In genomic region chr7:141563956-141564623, GRCh38 we compare ENCODE assay signal across 9 cellular contexts. TPM values are rescaled to one million over a fixed set of nuclear protein-coding genes. Genes with fewer than 3 reads are reported as not detected.
A peak's percentile ranks its signal among the peaks of the same experiment; 100 is the strongest.
DNase-seq lines count a peak whose midpoint lies in the region; ATAC-seq and TF ChIP-seq lines count a peak whose summit lies in the region.
"Had no signal": no experiment of that assay in that cellular context is flagged by ENCODE, and none has a peak within 500 bp of the region (broad histone marks: within the 10 kb centered on the region; RNA-seq: fewer than 3 reads in every experiment).

No MANE protein-coding gene starts in this region.

- peak; percentile 12 for DNase-seq in DMS53 (lab: John Stamatoyannopoulos, UW)
- DNase-seq in DMS53 treated with DMSO at 0.1 percent for 48 hours (lab: John Stamatoyannopoulos, UW; ENCODE audit: unreplicated experiment), result no peak
- DNase-seq in RPMI8226, result peak; percentile 13
- DNase-seq in natural killer cell, result no peak
- DNase-seq in breast epithelium (ENCODE audit: low spot score in 2 of 2), result no peak
- no peak for DNase-seq in NCI-H1092 treated with DMSO at 0.1 percent for 48 hours (lab: John Stamatoyannopoulos, UW)

- no peak for TF ChIP-seq CTCF in HEK293 (tag by site-specific recombination; IDR thresholded peaks at IDR 0.05)
- no peak for TF ChIP-seq CTCF in natural killer cell (IDR thresholded peaks at IDR 0.05)
- TF ChIP-seq CTCF in breast epithelium (IDR thresholded peaks at IDR 0.05), result no peak

- TF ChIP-seq POLR2A in breast epithelium (IDR thresholded peaks at IDR 0.05), result no peak

- POLR2A ChIA-PET in HEK293 (lab: Yijun Ruan, JAX), result no interaction called here

- H3K4me1 Mint-ChIP-seq in natural killer cell, result peaks cover 63 to 67% of the 10 kb centered on the region in 2 donors

- H3K27me3 ChIP-seq in breast epithelium, result no peaks in the 10 kb centered on the region

- peaks cover 5 to 81% of the 10 kb centered on the region in 2 experiments for H3K36me3 ChIP-seq in HEK293 (ENCODE audit: control insufficient read depth in 2 of 2, insufficient read depth in 1 of 2, low read length in 2 of 2)
- H3K36me3 ChIP-seq in breast epithelium, result no peaks in the 10 kb centered on the region

- H3K4me3 ChIP-seq in HEK293 (ENCODE audit: low read depth, low read length) (no peak overlapping the region), breast epithelium (no peak overlapping the region)

- peaks cover 0 to 2% of the 10 kb centered on the region in 2 donors for H3K9me3 Mint-ChIP-seq in natural killer cell

- peaks cover 42% of the 10 kb centered on the region for H3K36me3 Mint-ChIP-seq in natural killer cell

- ATAC-seq in natural killer cell, result peak; percentile 61 to 82 (median 68)
- no peak for ATAC-seq in HG03439 (IDR thresholded peaks at IDR 0.05; ENCODE audit: unreplicated experiment)

- H3K9me3 ChIP-seq in HEK293 (ENCODE audit: control insufficient read depth, insufficient read depth, low read depth, low read length) (no peaks in the 10 kb centered on the region), breast epithelium (peaks cover 0 to 4% of the 10 kb centered on the region in 2 donors)

- peak overlapping the region; percentile 9 to 69 for H3K27ac Mint-ChIP-seq in natural killer cell

- H3K4me3 Mint-ChIP-seq in natural killer cell, result no peak overlapping the region
- H3K4me3 Mint-ChIP-seq: naive thymus-derived CD8-positive, alpha-beta T cell had no signal

- no peaks in the 10 kb centered on the region for H3K27me3 Mint-ChIP-seq in natural killer cell (ENCODE audit: low read depth in 2 of 2)
- H3K27me3 Mint-ChIP-seq: naive thymus-derived CD8-positive, alpha-beta T cell had no signal

- intact Hi-C loops in natural killer cell (cut with micrococcal nuclease) (no loop called here), breast epithelium (cut with DNase I; ENCODE audit: low total_unique reads) (no loop called here)

- H3K4me1 ChIP-seq in HEK293 (ENCODE audit: control insufficient read depth, insufficient read depth, low read length), result no peaks in the 10 kb centered on the region
- H3K4me1 ChIP-seq in breast epithelium, result no peaks in the 10 kb centered on the region

- H3K27ac ChIP-seq in HEK293 (ENCODE audit: extremely low read depth, low read depth, low read length) (no peak overlapping the region), breast epithelium (peak overlapping the region in 1 of 2 donors; percentile 19)

- CTCF ChIA-PET in HEK293 (lab: Yijun Ruan, JAX), result no interaction called here

TF ChIP-seq in HEK293, 187 proteins besides CTCF, POLR2A, EP300 and RAD21:
- TF ChIP-seq MEIS1 (CRISPR knock-in tag; IDR thresholded peaks at IDR 0.05; ENCODE audit: borderline replicate concordance) (no peak), SP3 (tag by site-specific recombination; IDR thresholded peaks at IDR 0.05) (peak; percentile 26; the same call in 1 of the 2 replicates), KLF1 (tag by site-specific recombination; IDR thresholded peaks at IDR 0.05) (peak; percentile 37; the same call in 1 of the 2 replicates), ZNF548 (tag by site-specific recombination; IDR thresholded peaks at IDR 0.05) (no peak)

RNA-seq across cellular contexts. Expression of gene AGK, which starts 12.9 kb away (rescaled TPM):
- total RNA-seq in natural killer cell (100 to 1,000 TPM in 1 of 3 donors, 10 to 100 TPM in 2; 70.0 to 106 (median 99.0) TPM), breast epithelium (10 to 100 TPM; 14.7 to 33.1 (median 28.5) TPM)

Comparison
In these comparisons a context has a peak if more than half of its experiments do, and no peak if none do; other contexts are left out.
1. DNase-seq: peak in DMS53 (single experiment) and RPMI8226 (single experiment); none in DMS53 treated with DMSO at 0.1 percent for 48 hours (single experiment), natural killer cell (single experiment), breast epithelium (0 of 2) and NCI-H1092 treated with DMSO at 0.1 percent for 48 hours (single experiment).